Comparison of ENCODE assay signal across 1 cellular context in genomic region chr19:1935484-1936208, GRCh38.
TF ChIP-seq lines count a peak whose summit lies in the region.

No MANE protein-coding gene starts in this region.

TF ChIP-seq in GM23338, 12 proteins besides CTCF, POLR2A, EP300 and RAD21 (continued from another document):
- TF ChIP-seq ZNF331 (CRISPR knock-in tag; IDR thresholded peaks at IDR 0.05; ENCODE audit: low read depth) (no peak), ETS1 (IDR thresholded peaks at IDR 0.05) (no peak), REST (IDR thresholded peaks at IDR 0.05; ENCODE audit: unreplicated experiment) (no peak), STAT1 (IDR thresholded peaks at IDR 0.05; ENCODE audit: unreplicated experiment) (no peak)
